ENCODE assay signal across 32 cellular contexts in the genomic region with DNA sequence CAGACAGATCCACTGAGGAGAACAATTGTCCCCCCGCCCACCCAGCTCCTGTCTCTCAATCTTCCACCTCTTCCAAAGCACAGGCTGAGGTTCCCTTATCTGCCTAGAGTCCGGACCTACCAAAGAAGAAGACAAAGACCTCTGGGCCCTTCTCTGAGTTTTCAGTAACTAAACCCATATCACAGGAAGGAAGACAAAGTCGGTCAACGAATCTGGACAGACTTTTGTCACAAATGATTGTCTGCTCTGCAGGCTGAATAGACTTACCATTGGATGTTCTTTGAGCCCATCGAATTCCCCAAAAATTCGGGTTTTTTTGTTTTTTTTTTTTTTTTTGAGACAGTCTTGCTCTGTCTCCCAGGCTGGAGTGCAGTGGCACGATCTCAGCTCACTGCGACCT. TPM values are rescaled to one million over a fixed set of nuclear protein-coding genes. Genes with fewer than 3 reads are reported as not detected.
"Had no signal": no experiment of that assay in that cellular context is flagged by ENCODE, and none has a peak within 500 bp of the region (broad histone marks: within the 10 kb centered on the region; RNA-seq: fewer than 3 reads in every experiment).

No MANE protein-coding gene starts in this region.

- ATAC-seq: effector memory CD8-positive, alpha-beta T cell; left lobe of liver; natural killer cell; psoas muscle; right cardiac atrium; stimulated activated effector memory CD8-positive, alpha-beta T cell treated with anti-CD3 and anti-CD28 coated beads, Interleukin-12 subunit alpha, Interleukin-12 subunit beta, amount 100 ng/mL, for 72 hours had no signal

- H3K27ac ChIP-seq: esophagus squamous epithelium, psoas muscle, stomach, tibial artery, upper lobe of left lung had no signal

- H3K4me3 Mint-ChIP-seq: effector memory CD8-positive, alpha-beta T cell; natural killer cell; stimulated activated effector memory CD8-positive, alpha-beta T cell treated with anti-CD3 and anti-CD28 coated beads, Interleukin-12 subunit alpha, Interleukin-12 subunit beta, amount 100 ng/mL, for 72 hours had no signal

- H3K4me3 ChIP-seq: esophagus squamous epithelium, lung, psoas muscle, smooth muscle cell, stomach, tibial artery, upper lobe of left lung had no signal

- H3K36me3 ChIP-seq: esophagus squamous epithelium, stomach, tibial artery, upper lobe of left lung had no signal

- H3K4me1 ChIP-seq: psoas muscle had no signal

- DNase-seq: caudate nucleus; cerebellar nuclear complex; cortex of kidney; effector memory CD8-positive, alpha-beta T cell; erythroblast; esophagus squamous epithelium; foreskin melanocyte; head of caudate nucleus; kidney; mesenchymal stem cell; natural killer cell; nucleus accumbens; psoas muscle; right cardiac atrium; stimulated activated CD4-positive, alpha-beta T cell treated with anti-CD3 and anti-CD28 coated beads, Interleukin-2, amount 100 ng/mL, for 24 hours; stimulated activated CD4-positive, alpha-beta T cell treated with anti-CD3 and anti-CD28 coated beads, Interleukin-4, amount 100 ng/mL, for 24 hours; stimulated activated naive CD4-positive, alpha-beta T cell treated with Interleukin-2 at 50 U/mL for 16 hours; stomach; tibial artery; upper lobe of left lung had no signal

- H3K4me2 ChIP-seq: smooth muscle cell had no signal

- H3K27ac Mint-ChIP-seq: effector memory CD8-positive, alpha-beta T cell; natural killer cell had no signal

- H3K9me3 Mint-ChIP-seq: effector memory CD8-positive, alpha-beta T cell; natural killer cell; stimulated activated effector memory CD8-positive, alpha-beta T cell treated with anti-CD3 and anti-CD28 coated beads, Interleukin-12 subunit alpha, Interleukin-12 subunit beta, amount 100 ng/mL, for 72 hours had no signal

- H3K27me3 ChIP-seq: stomach, tibial artery, upper lobe of left lung had no signal

- FAIRE-seq: endometrium, kidney, urothelium cell line had no signal

- H3K9me3 ChIP-seq: esophagus squamous epithelium, psoas muscle, stomach, tibial artery, upper lobe of left lung had no signal

- H3K36me3 Mint-ChIP-seq: natural killer cell had no signal

RNA-seq across cellular contexts. Expression of a gene that starts 58.0 kb away (rescaled TPM):
- total RNA-seq: dermis microvascular lymphatic vessel endothelial cell, esophagus squamous epithelium, left lobe of liver, myocyte, natural killer cell, osteocyte, psoas muscle, smooth muscle cell, stomach, subcutaneous adipose tissue, temporal lobe, upper lobe of left lung had no signal
- polyA plus RNA-seq: liver, lung, psoas muscle, right cardiac atrium had no signal
